10 cellular contexts compared by ENCODE assay signal in the genomic region with DNA sequence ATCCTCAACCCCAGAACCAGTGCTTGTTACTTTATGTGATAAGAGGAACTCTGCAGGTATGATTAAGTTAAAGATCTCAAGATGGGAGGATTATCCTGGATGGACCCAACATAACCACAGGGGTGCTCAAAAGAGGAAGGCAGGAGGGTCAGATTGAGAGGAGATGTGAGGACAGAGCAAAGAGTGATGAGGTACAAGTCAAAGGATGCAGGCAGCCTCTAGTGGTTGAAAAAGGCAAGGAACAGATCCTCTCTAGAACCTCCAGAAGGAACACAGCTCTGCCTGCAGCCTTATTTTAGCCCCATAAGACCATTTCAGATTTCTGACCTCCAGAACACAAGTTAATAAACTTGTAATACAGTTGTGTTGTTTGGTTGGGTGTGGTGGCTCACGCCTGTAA. TPM values are rescaled to one million over a fixed set of nuclear protein-coding genes. Genes with fewer than 3 reads are reported as not detected.
DNase-seq lines count a peak whose midpoint lies in the region; ATAC-seq, FAIRE-seq and TF ChIP-seq lines count a peak whose summit lies in the region.
"Had no signal": no experiment of that assay in that cellular context is flagged by ENCODE, and none has a peak within 500 bp of the region (broad histone marks: within the 10 kb centered on the region; RNA-seq: fewer than 3 reads in every experiment).

No MANE protein-coding gene starts in this region.

- no peak overlapping the region for H2AFZ ChIP-seq in SU-DHL-6 (ENCODE audit: low read depth, low read length, severe bottlenecking)

- H3K9me3 ChIP-seq in SU-DHL-6 (ENCODE audit: insufficient read depth, low read length): no peaks in the 10 kb centered on the region

- ATAC-seq in HG02798 (IDR thresholded peaks at IDR 0.05; ENCODE audit: poor library complexity, unreplicated experiment): no peak
- no peak for ATAC-seq in GM19467 (IDR thresholded peaks at IDR 0.05; ENCODE audit: unreplicated experiment)

- no peaks in the 10 kb centered on the region for H3K9me3 Mint-ChIP-seq in HFFc6
- H3K9me3 Mint-ChIP-seq: stimulated activated naive CD8-positive, alpha-beta T cell treated with anti-CD3 and anti-CD28 coated beads, Interleukin-15, Interleukin-2, amounts not matched to agents 100 ng/mL and 50 ng/mL, for 24 hours had no signal

- H3K27ac Mint-ChIP-seq in HFFc6: no peak overlapping the region
- H3K27ac Mint-ChIP-seq: stimulated activated naive CD8-positive, alpha-beta T cell treated with anti-CD3 and anti-CD28 coated beads, Interleukin-15, Interleukin-2, amounts not matched to agents 100 ng/mL and 50 ng/mL, for 24 hours had no signal

- DNase-seq in D721Med (ENCODE audit: insufficient read length, low spot score) (no peak), HFFc6 (peak; percentile 24), iPS DF 4.7 (ENCODE audit: extremely low read depth, low spot score) (peak; percentile 22), NCI-H1048 (lab: John Stamatoyannopoulos, UW) (no peak), cardiac septum (ENCODE audit: low spot score) (no peak)
- DNase-seq: activated CD4-positive, alpha-beta T cell treated with anti-CD3 and anti-CD28 coated beads for 4 hours had no signal

- peak; percentile 13 for TF ChIP-seq CTCF in D721Med (IDR thresholded peaks at IDR 0.05; ENCODE audit: insufficient read depth, missing control alignments)
- TF ChIP-seq CTCF in HFFc6 (IDR thresholded peaks at IDR 0.05): peak; percentile 73
- TF ChIP-seq CTCF in SU-DHL-6 (IDR thresholded peaks at IDR 0.05; ENCODE audit: insufficient read depth, low read length, poor library complexity, severe bottlenecking): peak; percentile 29

- intact Hi-C loops in cardiac septum (cut with DNase I): no loop called here

- no peaks in the 10 kb centered on the region for H3K36me3 ChIP-seq in SU-DHL-6 (ENCODE audit: low read length)

- no peaks in the 10 kb centered on the region; the same call in 1 of the 2 replicates for H3K79me2 ChIP-seq in SU-DHL-6 (ENCODE audit: insufficient read depth, low read length)

- H3K4me3 ChIP-seq in SU-DHL-6 (ENCODE audit: insufficient read depth, low read length, poor library complexity, severe bottlenecking): no peak overlapping the region

- H3K27me3 ChIP-seq in SU-DHL-6 (ENCODE audit: low read length): no peaks in the 10 kb centered on the region

- no peak overlapping the region for H3K4me2 ChIP-seq in SU-DHL-6 (ENCODE audit: low read depth, low read length, poor library complexity, severe bottlenecking)

- FAIRE-seq in D721Med (lab: Jason Lieb, UNC): no peak

- H3F3A ChIP-seq in SU-DHL-6 (ENCODE audit: insufficient read depth): no peaks in the 10 kb centered on the region

- no peak overlapping the region for H3K4me3 Mint-ChIP-seq in HFFc6
- H3K4me3 Mint-ChIP-seq: stimulated activated naive CD8-positive, alpha-beta T cell treated with anti-CD3 and anti-CD28 coated beads, Interleukin-15, Interleukin-2, amounts not matched to agents 100 ng/mL and 50 ng/mL, for 24 hours had no signal

- no peak overlapping the region for H3K27ac ChIP-seq in SU-DHL-6 (ENCODE audit: low read depth, low read length)

- peaks cover 24% of the 10 kb centered on the region for H3K4me1 Mint-ChIP-seq in HFFc6 (ENCODE audit: low read depth)

- H3K9me2 ChIP-seq in SU-DHL-6 (replicated peaks; ENCODE audit: insufficient read depth, low read length): no peaks in the 10 kb centered on the region

- H3K36me3 Mint-ChIP-seq in HFFc6 (ENCODE audit: low read depth): no peaks in the 10 kb centered on the region

- H3K9ac ChIP-seq in SU-DHL-6 (ENCODE audit: low read length): no peak overlapping the region

- no peaks in the 10 kb centered on the region for H3K27me3 Mint-ChIP-seq in HFFc6 (ENCODE audit: insufficient read depth)
- H3K27me3 Mint-ChIP-seq: stimulated activated naive CD8-positive, alpha-beta T cell treated with anti-CD3 and anti-CD28 coated beads, Interleukin-15, Interleukin-2, amounts not matched to agents 100 ng/mL and 50 ng/mL, for 24 hours had no signal

- no peaks in the 10 kb centered on the region for H4K20me1 ChIP-seq in SU-DHL-6 (ENCODE audit: low read depth, low read length)

RNA-seq across cellular contexts. Expression of a gene that starts 41.2 kb away (rescaled TPM):
- total RNA-seq in HFFc6 (2021; fragmentation: NEBNext Ultra II Directional; extraction: Animal tissue kit (Norgen Biotek cat#: 25700)): 10 to 100 TPM; 13.3 to 16.9 (median 14.6) TPM
- total RNA-seq in cardiac septum: 16.8 TPM

Comparison
In these comparisons a context has a peak if more than half of its experiments do, and no peak if none do; other contexts are left out.
1. DNase-seq: peak in HFFc6 (single experiment) and iPS DF 4.7 (single experiment); none in D721Med (single experiment), NCI-H1048 (single experiment) and cardiac septum (single experiment).
2. CTCF ChIP-seq: peak in every context shown above with its lines; median percentile 73 in HFFc6; 29 in SU-DHL-6; 13 in D721Med.